In the genomic region with DNA sequence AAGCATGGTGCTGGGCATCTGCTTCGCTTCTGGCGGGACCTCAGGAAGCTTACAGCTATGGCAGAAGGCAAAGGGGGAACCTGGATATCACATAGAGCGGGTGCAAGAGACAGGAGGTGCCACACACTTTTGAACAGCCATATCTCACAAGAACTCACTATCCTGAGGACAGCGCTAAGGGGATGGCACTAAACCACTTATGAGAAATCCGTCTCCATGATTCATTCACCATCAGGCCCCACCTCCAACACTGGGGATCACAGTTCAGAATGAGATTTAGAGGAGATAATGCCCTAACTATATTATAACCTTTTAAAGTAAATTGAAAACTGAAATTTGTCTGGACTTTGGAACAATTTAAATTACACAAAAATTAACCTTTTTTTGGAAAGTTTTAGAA, we compare ENCODE assay signal across 18 cellular contexts. TPM values are rescaled to one million over a fixed set of nuclear protein-coding genes. Genes with fewer than 3 reads are reported as not detected.
DNase-seq lines count a peak whose midpoint lies in the region; ATAC-seq and TF ChIP-seq lines count a peak whose summit lies in the region.
"Had no signal": no experiment of that assay in that cellular context is flagged by ENCODE, and none has a peak within 500 bp of the region (broad histone marks: within the 10 kb centered on the region; RNA-seq: fewer than 3 reads in every experiment).

No MANE protein-coding gene starts in this region.

- no peak overlapping the region for H3K27ac ChIP-seq in HEK293 (ENCODE audit: extremely low read depth, low read depth, low read length)
- no peak overlapping the region for H3K27ac ChIP-seq in trophoblast cell (ENCODE audit: low read depth, low read length)
- no peak overlapping the region for H3K27ac ChIP-seq in adrenal gland
- H3K27ac ChIP-seq in A673 (ENCODE audit: low read depth, low read length, poor library complexity, severe bottlenecking), result no peak overlapping the region
- H3K27ac ChIP-seq: brain microvascular endothelial cell, heart left ventricle, suprapubic skin had no signal

- intact Hi-C loops in adrenal gland (cut with DNase I), result no loop called here
- intact Hi-C loops in A673 (cut with micrococcal nuclease; ENCODE audit: unreplicated experiment), result no loop called here

- no peak overlapping the region for H2BK12ac ChIP-seq in trophoblast cell (ENCODE audit: low read length)

- no TSS peak for BruUV-seq in A673 (replicated peaks; lab: Mats Ljungman, UMichigan)

- H3K27me3 Mint-ChIP-seq in activated T-cell treated with anti-CD3 and anti-CD28 coated beads, Interleukin-2, amount 50 U/mL, for 72 hours (ENCODE audit: low read depth), result no peaks in the 10 kb centered on the region

- H4K12ac ChIP-seq in trophoblast cell (ENCODE audit: low read depth, low read length), result no peak overlapping the region

- H3K4me1 ChIP-seq in HEK293 (ENCODE audit: control insufficient read depth, insufficient read depth, low read length), result peaks cover 20% of the 10 kb centered on the region
- H3K4me1 ChIP-seq in trophoblast cell (ENCODE audit: control insufficient read depth in 1 of 2, insufficient read depth in 2 of 2, low read length in 2 of 2), result no peaks in the 10 kb centered on the region
- H3K4me1 ChIP-seq in adrenal gland (replicated peaks in 1 of 2), result peaks cover 3 to 24% of the 10 kb centered on the region in 2 donors
- H3K4me1 ChIP-seq in A673 (ENCODE audit: insufficient read depth, low read length, poor library complexity, severe bottlenecking), result peaks cover 11% of the 10 kb centered on the region

- no peak overlapping the region for H4K8ac ChIP-seq in trophoblast cell (ENCODE audit: low read depth, low read length)

- H2BK120ac ChIP-seq in trophoblast cell (ENCODE audit: insufficient read depth, low read length, poor library complexity), result no peak overlapping the region

- H4K91ac ChIP-seq in trophoblast cell (ENCODE audit: low read depth, low read length), result no peak overlapping the region

- peak; percentile 71 for ATAC-seq in activated T-cell treated with anti-CD3 and anti-CD28 coated beads, Interleukin-2, amount 50 U/mL, for 72 hours (replicated peaks in 1 of 2)
- peak; percentile 46 to 81 for ATAC-seq in activated naive CD4-positive, alpha-beta T cell treated with anti-CD3 and anti-CD28 coated beads, Interleukin-2, amount 50 U/mL, for 72 hours
- ATAC-seq in HG03280 (IDR thresholded peaks at IDR 0.05; ENCODE audit: unreplicated experiment), result no peak
- ATAC-seq: heart left ventricle, Right ventricle myocardium inferior had no signal

- POLR2A ChIA-PET in HEK293 (lab: Yijun Ruan, JAX) (no interaction called here), A673 (lab: Charles Lee; ENCODE audit: low non-redundant PET) (no interaction called here)

- peaks cover 3% of the 10 kb centered on the region for H3K79me2 ChIP-seq in trophoblast cell (ENCODE audit: control insufficient read depth, insufficient read depth, low read length, poor library complexity)

- peaks cover 0 to 2% of the 10 kb centered on the region in 2 experiments; a peak in 1 of 3 replicates for H3K36me3 ChIP-seq in HEK293 (ENCODE audit: control insufficient read depth in 2 of 2, insufficient read depth in 1 of 2, low read length in 2 of 2)
- H3K36me3 ChIP-seq in trophoblast cell (ENCODE audit: control insufficient read depth in 1 of 2, insufficient read depth in 2 of 2, low read length in 2 of 2), result peaks cover 0 to 2% of the 10 kb centered on the region in 2 experiments
- no peaks in the 10 kb centered on the region for H3K36me3 ChIP-seq in adrenal gland (replicated peaks in 1 of 2)
- H3K36me3 ChIP-seq in A673 (ENCODE audit: insufficient read depth, low read length, poor library complexity, severe bottlenecking), result no peaks in the 10 kb centered on the region
- H3K36me3 ChIP-seq: brain microvascular endothelial cell, heart left ventricle, suprapubic skin had no signal

- H3K4ac ChIP-seq in trophoblast cell (ENCODE audit: low read depth, low read length), result peak overlapping the region; percentile 2

- no peak overlapping the region for H2BK5ac ChIP-seq in trophoblast cell (ENCODE audit: low read depth, low read length, poor library complexity)

- H3K4me3 ChIP-seq in HEK293 (ENCODE audit: low read depth, low read length) (no peak overlapping the region), trophoblast cell (ENCODE audit: low read depth, low read length) (no peak overlapping the region), adrenal gland (no peak overlapping the region), A673 (ENCODE audit: low read depth, low read length, poor library complexity, severe bottlenecking) (no peak overlapping the region)
- H3K4me3 ChIP-seq: heart left ventricle, suprapubic skin had no signal

- WGBS in trophoblast cell (ENCODE audit: extremely low coverage, insufficient coverage, insufficient read length), result no CpG with 5 or more reads among the region's 5 CpGs
- WGBS in adrenal gland, 4 donors, result 93 to 98% (median 96%) methylated on average over 5 of the region's 5 CpGs

- H3K9ac ChIP-seq in trophoblast cell (ENCODE audit: low read length), result no peak overlapping the region

- H3K4me3 Mint-ChIP-seq in activated T-cell treated with anti-CD3 and anti-CD28 coated beads, Interleukin-2, amount 50 U/mL, for 72 hours, result peak overlapping the region; percentile 8 to 54

- no peak overlapping the region for H2AK5ac ChIP-seq in trophoblast cell (ENCODE audit: low read length)

- no peak overlapping the region for H3K14ac ChIP-seq in trophoblast cell (ENCODE audit: low read length)

- DNase-seq in activated T-cell treated with anti-CD3 and anti-CD28 coated beads, Interleukin-2, amount 50 U/mL, for 72 hours, result peak in 1 of 2 donors; percentile 34
- no peak for DNase-seq in activated T-cell treated with anti-CD3 and anti-CD28 coated beads for 4 hours
- DNase-seq in activated naive CD4-positive, alpha-beta T cell treated with anti-CD3 and anti-CD28 coated beads, Interleukin-2, amount 50 U/mL, for 72 hours (ENCODE audit: low spot score in 2 of 2), result no peak
- no peak for DNase-seq in trophoblast cell
- no peak for DNase-seq in adrenal gland
- no peak for DNase-seq in A673 (ENCODE audit: low spot score)
- DNase-seq: activated CD4-positive, CD25-positive, alpha-beta regulatory T cell; brain microvascular endothelial cell; heart left ventricle; Karpas-422; NCI-H146; NCI-H226; NK-92 treated with Interleukin-12 subunit alpha and Interleukin-12 subunit beta, amount 100 ng/mL, for 24 hours had no signal

- H3K9me3 ChIP-seq in HEK293 (ENCODE audit: control insufficient read depth, insufficient read depth, low read depth, low read length), result no peaks in the 10 kb centered on the region
- H3K9me3 ChIP-seq in trophoblast cell (ENCODE audit: insufficient read depth, low read depth, low read length), result no peaks in the 10 kb centered on the region
- H3K9me3 ChIP-seq in adrenal gland (replicated peaks in 1 of 3), result no peaks in the 10 kb centered on the region
- H3K9me3 ChIP-seq in A673 (ENCODE audit: low read depth, low read length, poor library complexity, severe bottlenecking), result no peaks in the 10 kb centered on the region
- H3K9me3 ChIP-seq: heart left ventricle, suprapubic skin had no signal

- TF ChIP-seq CTCF in HEK293 (tag by site-specific recombination; IDR thresholded peaks at IDR 0.05), result no peak
- no peak for TF ChIP-seq CTCF in adrenal gland (IDR thresholded peaks at IDR 0.05)
- no peak for TF ChIP-seq CTCF in A673 (conservative IDR thresholded peaks at IDR 0.05; ENCODE audit: low read depth, low read length)

- peak overlapping the region; percentile 85 for H3K27ac Mint-ChIP-seq in activated T-cell treated with anti-CD3 and anti-CD28 coated beads, Interleukin-2, amount 50 U/mL, for 72 hours
- peak overlapping the region; percentile 43 to 70 for H3K27ac Mint-ChIP-seq in activated naive CD4-positive, alpha-beta T cell treated with anti-CD3 and anti-CD28 coated beads, Interleukin-2, amount 50 U/mL, for 72 hours

- CTCF ChIA-PET in HEK293 (lab: Yijun Ruan, JAX) (interaction anchor here (0.6 to 1.9 kb wide), 2 partner anchors 70 to 645 kb away, joined by 4 to 5 read pairs; no protein-coding TSS in a partner anchor), A673 (lab: Charles Lee) (no interaction called here)

- H3K4me1 Mint-ChIP-seq in activated T-cell treated with anti-CD3 and anti-CD28 coated beads, Interleukin-2, amount 50 U/mL, for 72 hours (ENCODE audit: low read depth), result peaks cover 55% of the 10 kb centered on the region

- H3K18ac ChIP-seq in trophoblast cell (ENCODE audit: low read length), result no peak overlapping the region

- no peak overlapping the region for H3K4me2 ChIP-seq in trophoblast cell (ENCODE audit: low read length)

- no peaks in the 10 kb centered on the region for H3K27me3 ChIP-seq in trophoblast cell (ENCODE audit: insufficient read depth, low read length)
- no peaks in the 10 kb centered on the region for H3K27me3 ChIP-seq in adrenal gland
- H3K27me3 ChIP-seq in A673 (replicated peaks; ENCODE audit: insufficient read depth, low read depth, low read length, poor library complexity), result no peaks in the 10 kb centered on the region
- H3K27me3 ChIP-seq: brain microvascular endothelial cell, heart left ventricle, suprapubic skin had no signal

- H3K9me3 Mint-ChIP-seq in activated T-cell treated with anti-CD3 and anti-CD28 coated beads, Interleukin-2, amount 50 U/mL, for 72 hours, result peaks cover 1 to 4% of the 10 kb centered on the region in 2 donors
- H3K9me3 Mint-ChIP-seq in activated naive CD4-positive, alpha-beta T cell treated with anti-CD3 and anti-CD28 coated beads, Interleukin-2, amount 50 U/mL, for 72 hours, result peaks cover 7 to 9% of the 10 kb centered on the region in 2 donors

- no peak overlapping the region for H2AFZ ChIP-seq in trophoblast cell (ENCODE audit: insufficient read depth, low read length, poor library complexity)

- no peaks in the 10 kb centered on the region for H3K79me1 ChIP-seq in trophoblast cell (ENCODE audit: low read length)

- no peak overlapping the region for H3K23ac ChIP-seq in trophoblast cell (ENCODE audit: low read length)

- peaks cover 18 to 29% of the 10 kb centered on the region in 2 donors for H3K36me3 Mint-ChIP-seq in activated T-cell treated with anti-CD3 and anti-CD28 coated beads, Interleukin-2, amount 50 U/mL, for 72 hours (ENCODE audit: insufficient read depth in 2 of 2)
- H3K36me3 Mint-ChIP-seq in activated naive CD4-positive, alpha-beta T cell treated with anti-CD3 and anti-CD28 coated beads, Interleukin-2, amount 50 U/mL, for 72 hours, result peaks cover 26 to 45% of the 10 kb centered on the region in 2 donors

- TF ChIP-seq POLR2A in adrenal gland (IDR thresholded peaks at IDR 0.05), result no peak

RNA-seq across cellular contexts. Expression of gene SUMO4, which starts 37.8 kb away (rescaled TPM):
- 1 to 10 TPM; 5.4 to 7.2 TPM for total RNA-seq in activated T-cell treated with anti-CD3 and anti-CD28 coated beads, Interleukin-2, amount 50 U/mL, for 72 hours
- total RNA-seq in activated naive CD4-positive, alpha-beta T cell treated with anti-CD3 and anti-CD28 coated beads, Interleukin-2, amount 50 U/mL, for 72 hours, result 10 to 100 TPM in 1 of 2 donors, 1 to 10 TPM in 1; 10.0 to 11.2 TPM
- 0.25 and 0.29 TPM in 2 replicates for polyA plus RNA-seq in trophoblast cell (2013)
- 1 to 10 TPM in 5 of 8 donors, under 1 TPM in 1, not detected in 2; 0.70 to 3.1 (median 1.8) TPM for total RNA-seq in adrenal gland
- polyA plus RNA-seq in adrenal gland, result under 1 TPM in 1 of 3 donors, not detected in 2; 0.18 TPM
- 1.9 and 2.8 TPM in 2 replicates for total RNA-seq in A673 (2021)
- total RNA-seq: G401, Right ventricle myocardium inferior had no signal

RNA-seq across cellular contexts. Expression of gene TAB2, which starts 44.8 kb away (rescaled TPM):
- total RNA-seq in activated T-cell treated with anti-CD3 and anti-CD28 coated beads, Interleukin-2, amount 50 U/mL, for 72 hours, result 100 to 1,000 TPM; 118 to 125 TPM
- total RNA-seq in activated naive CD4-positive, alpha-beta T cell treated with anti-CD3 and anti-CD28 coated beads, Interleukin-2, amount 50 U/mL, for 72 hours, result 10 to 100 TPM; 88.0 to 98.2 TPM
- polyA plus RNA-seq in trophoblast cell (2013), result 59.5 and 60.1 TPM in 2 replicates
- total RNA-seq in adrenal gland (10 to 100 TPM; 35.9 to 68.8 (median 49.4) TPM), A673 (2021) (49.3 and 52.2 TPM in 2 replicates)
- 10 to 100 TPM; 10.8 to 59.4 (median 18.8) TPM for polyA plus RNA-seq in adrenal gland
